In genomic region chr14:64419003-64419402, GRCh38 we compare ENCODE assay signal across 28 cellular contexts. TPM values are rescaled to one million over a fixed set of nuclear protein-coding genes. Genes with fewer than 3 reads are reported as not detected.
DNase-seq lines count a peak whose midpoint lies in the region; ATAC-seq, FAIRE-seq and TF ChIP-seq lines count a peak whose summit lies in the region.
"Had no signal": no experiment of that assay in that cellular context is flagged by ENCODE, and none has a peak within 500 bp of the region (broad histone marks: within the 10 kb centered on the region; RNA-seq: fewer than 3 reads in every experiment).

No MANE protein-coding gene starts in this region.

- no peaks in the 10 kb centered on the region for H3K79me2 ChIP-seq in astrocyte (ENCODE audit: insufficient read depth, low read length)
- H3K79me2 ChIP-seq in osteoblast (ENCODE audit: insufficient read depth, low read length): no peaks in the 10 kb centered on the region

- H3K4me1 Mint-ChIP-seq in activated CD8-positive, alpha-beta memory T cell treated with anti-CD3 and anti-CD28 coated beads, Interleukin-2, amount 10 ng/mL, durations not matched to agents 7 days and 5 days: peaks cover 38% of the 10 kb centered on the region
- H3K4me1 Mint-ChIP-seq in astrocyte (ENCODE audit: low read depth, unreplicated experiment): peaks cover 45% of the 10 kb centered on the region
- H3K4me1 Mint-ChIP-seq in activated CD4-positive, alpha-beta memory T cell treated with anti-CD3 and anti-CD28 coated beads, Interleukin-2, amount 10 ng/mL, durations not matched to agents 7 days and 5 days: peaks cover 41% of the 10 kb centered on the region
- H3K4me1 Mint-ChIP-seq: H9 had no signal

- 90 to 95% methylated on average over 6 to 7 of the region's 7 CpGs for WGBS in mesodermal cell (ENCODE audit: insufficient coverage in 2 of 2), 2 experiments

- TF ChIP-seq CTCF in astrocyte (IDR thresholded peaks at IDR 0.05; ENCODE audit: insufficient read depth, low read depth, low read length) (no peak), osteoblast (IDR thresholded peaks at IDR 0.05; ENCODE audit: extremely low read depth, low read depth, low read length) (no peak)

- no peaks in the 10 kb centered on the region for H3K9me3 Mint-ChIP-seq in activated CD8-positive, alpha-beta memory T cell treated with anti-CD3 and anti-CD28 coated beads, Interleukin-2, amount 10 ng/mL, durations not matched to agents 7 days and 5 days (ENCODE audit: low read depth)
- H3K9me3 Mint-ChIP-seq in astrocyte (ENCODE audit: unreplicated experiment): no peaks in the 10 kb centered on the region
- no peaks in the 10 kb centered on the region for H3K9me3 Mint-ChIP-seq in activated CD4-positive, alpha-beta memory T cell treated with anti-CD3 and anti-CD28 coated beads, Interleukin-2, amount 10 ng/mL, durations not matched to agents 7 days and 5 days
- H3K9me3 Mint-ChIP-seq: CD4-positive, alpha-beta T cell; H9 had no signal

- no peak for FAIRE-seq in astrocyte (lab: Jason Lieb, UNC)
- FAIRE-seq: D721Med, GM18507, K562 had no signal

- no peak for DNase-seq in activated CD8-positive, alpha-beta memory T cell treated with anti-CD3 and anti-CD28 coated beads, Interleukin-2, amount 10 ng/mL, durations not matched to agents 7 days and 5 days
- no peak for DNase-seq in activated CD8-positive, alpha-beta memory T cell treated with anti-CD3 and anti-CD28 coated beads, Interleukin-2, amount 50 U/mL, for 48 hours
- no peak for DNase-seq in astrocyte (ENCODE audit: low read depth)
- no peak for DNase-seq in H4 (ENCODE audit: low spot score)
- no peak for DNase-seq in activated CD4-positive, alpha-beta memory T cell treated with anti-CD3 and anti-CD28 coated beads, Interleukin-2, amount 10 ng/mL, durations not matched to agents 7 days and 5 days
- DNase-seq in osteoblast (ENCODE audit: insufficient read length, low spot score, missing footprints): no peak
- DNase-seq: 8988T; ACHN; CD4-positive, alpha-beta T cell; H9; Kasumi-1; NCI-H1105 treated with DMSO at 0.1 percent for 48 hours; NCI-H146; NCI-H1930; NCI-H2107; NCI-H446; NCI-H524 treated with DMSO at 0.1 percent for 48 hours; NCI-H82; NK-92 treated with Interleukin-12 subunit alpha and Interleukin-12 subunit beta, amount 100 ng/mL, for 24 hours; PC-9; Right ventricle myocardium superior had no signal

- peaks cover 70% of the 10 kb centered on the region for H3K36me3 Mint-ChIP-seq in activated CD8-positive, alpha-beta memory T cell treated with anti-CD3 and anti-CD28 coated beads, Interleukin-2, amount 10 ng/mL, durations not matched to agents 7 days and 5 days
- peaks cover 22% of the 10 kb centered on the region for H3K36me3 Mint-ChIP-seq in astrocyte (ENCODE audit: low read depth, unreplicated experiment)
- H3K36me3 Mint-ChIP-seq in activated CD4-positive, alpha-beta memory T cell treated with anti-CD3 and anti-CD28 coated beads, Interleukin-2, amount 10 ng/mL, durations not matched to agents 7 days and 5 days (ENCODE audit: low read depth): peaks cover 70% of the 10 kb centered on the region

- peaks cover 85% of the 10 kb centered on the region for H3K36me3 ChIP-seq in HUES6 (ENCODE audit: control insufficient read depth, insufficient read depth, low read length)
- H3K36me3 ChIP-seq in astrocyte (ENCODE audit: insufficient read depth, low read length): peaks cover 22% of the 10 kb centered on the region
- H3K36me3 ChIP-seq in mesodermal cell (ENCODE audit: control insufficient read depth, insufficient read depth, low read length): peaks cover 82% of the 10 kb centered on the region
- H3K36me3 ChIP-seq in osteoblast (ENCODE audit: insufficient read depth, low read length): peaks cover 44% of the 10 kb centered on the region

- H2AFZ ChIP-seq in astrocyte (ENCODE audit: low read depth, low read length) (no peak overlapping the region), osteoblast (ENCODE audit: low read length) (no peak overlapping the region)
- H2AFZ ChIP-seq: PC-9 had no signal

- no peak overlapping the region for H3K9ac ChIP-seq in HUES6 (ENCODE audit: low read length)
- no peak overlapping the region for H3K9ac ChIP-seq in astrocyte (ENCODE audit: low read length)
- H3K9ac ChIP-seq: BLaER1 had no signal

- H4K20me1 ChIP-seq in astrocyte (ENCODE audit: insufficient read depth, low read length): no peaks in the 10 kb centered on the region
- H4K20me1 ChIP-seq in osteoblast (ENCODE audit: insufficient read depth, low read length): no peaks in the 10 kb centered on the region
- H4K20me1 ChIP-seq: BLaER1 had no signal

- H3K27me3 ChIP-seq in HUES6 (ENCODE audit: control insufficient read depth, insufficient read depth, low read length) (no peaks in the 10 kb centered on the region), astrocyte (ENCODE audit: insufficient read depth, low read length) (no peaks in the 10 kb centered on the region), osteoblast (ENCODE audit: insufficient read depth, low read length) (no peaks in the 10 kb centered on the region)
- H3K27me3 ChIP-seq: BLaER1, SJSA1 had no signal

- CTCF ChIA-PET in activated CD8-positive, alpha-beta memory T cell treated with anti-CD3 and anti-CD28 coated beads, Interleukin-2, amount 10 ng/mL, durations not matched to agents 7 days and 5 days (lab: Charles Lee): interaction anchor here (0.8 to 1.9 kb wide), 4 partner anchors 11 to 648 kb away, joined by 3 to 6 read pairs (median 4); no protein-coding TSS in a partner anchor
- CTCF ChIA-PET in activated CD4-positive, alpha-beta memory T cell treated with anti-CD3 and anti-CD28 coated beads, Interleukin-2, amount 10 ng/mL, durations not matched to agents 7 days and 5 days (lab: Charles Lee): interaction anchor here (7.1 kb wide), 1 partner anchor 11 kb away, joined by 62 read pairs; no protein-coding TSS in a partner anchor

- H3K4me3 Mint-ChIP-seq in activated CD8-positive, alpha-beta memory T cell treated with anti-CD3 and anti-CD28 coated beads, Interleukin-2, amount 10 ng/mL, durations not matched to agents 7 days and 5 days: no peak overlapping the region
- no peak overlapping the region for H3K4me3 Mint-ChIP-seq in astrocyte (ENCODE audit: unreplicated experiment)
- H3K4me3 Mint-ChIP-seq in activated CD4-positive, alpha-beta memory T cell treated with anti-CD3 and anti-CD28 coated beads, Interleukin-2, amount 10 ng/mL, durations not matched to agents 7 days and 5 days: no peak overlapping the region
- H3K4me3 Mint-ChIP-seq: CD4-positive, alpha-beta T cell; H9 had no signal

- H3K27me3 Mint-ChIP-seq in activated CD8-positive, alpha-beta memory T cell treated with anti-CD3 and anti-CD28 coated beads, Interleukin-2, amount 10 ng/mL, durations not matched to agents 7 days and 5 days: no peaks in the 10 kb centered on the region
- H3K27me3 Mint-ChIP-seq in astrocyte (ENCODE audit: low read depth, unreplicated experiment): no peaks in the 10 kb centered on the region
- H3K27me3 Mint-ChIP-seq in activated CD4-positive, alpha-beta memory T cell treated with anti-CD3 and anti-CD28 coated beads, Interleukin-2, amount 10 ng/mL, durations not matched to agents 7 days and 5 days: no peaks in the 10 kb centered on the region
- H3K27me3 Mint-ChIP-seq: CD4-positive, alpha-beta T cell had no signal

- H3K27ac ChIP-seq in HUES6 (ENCODE audit: low read depth, low read length) (0 out of 2 replicates have a peak overlapping the region, but pooled peaks have one; percentile 38), astrocyte (ENCODE audit: low read depth, low read length) (no peak overlapping the region), mesodermal cell (ENCODE audit: low read depth, low read length, severe bottlenecking) (peak overlapping the region; percentile 0), osteoblast (ENCODE audit: low read depth, low read length) (no peak overlapping the region)
- H3K27ac ChIP-seq: BLaER1, SJSA1 had no signal

- peak overlapping the region; percentile 22 for H3K27ac Mint-ChIP-seq in activated CD8-positive, alpha-beta memory T cell treated with anti-CD3 and anti-CD28 coated beads, Interleukin-2, amount 10 ng/mL, durations not matched to agents 7 days and 5 days
- peak overlapping the region; percentile 47 for H3K27ac Mint-ChIP-seq in astrocyte (ENCODE audit: unreplicated experiment)
- H3K27ac Mint-ChIP-seq in activated CD4-positive, alpha-beta memory T cell treated with anti-CD3 and anti-CD28 coated beads, Interleukin-2, amount 10 ng/mL, durations not matched to agents 7 days and 5 days: no peak overlapping the region
- H3K27ac Mint-ChIP-seq: CD4-positive, alpha-beta T cell; H9 had no signal

- H3K4me3 ChIP-seq in HUES6 (ENCODE audit: low read depth, low read length): no peak overlapping the region
- H3K4me3 ChIP-seq in astrocyte (ENCODE audit: insufficient read depth, low read depth, low read length): no peak overlapping the region
- H3K4me3 ChIP-seq in mesodermal cell (ENCODE audit: extremely low read depth, insufficient read depth, low read length, poor library complexity, severe bottlenecking): no peak overlapping the region
- no peak overlapping the region for H3K4me3 ChIP-seq in osteoblast (ENCODE audit: insufficient read depth, low read length)
- H3K4me3 ChIP-seq: BLaER1, K562, PC-9, SJSA1 had no signal

- no peak for ATAC-seq in activated CD8-positive, alpha-beta memory T cell treated with anti-CD3 and anti-CD28 coated beads, Interleukin-2, amount 10 ng/mL, durations not matched to agents 7 days and 5 days
- ATAC-seq: K562 had no signal

- H3K4me2 ChIP-seq in astrocyte (ENCODE audit: low read length) (no peak overlapping the region), osteoblast (ENCODE audit: insufficient read depth, low read length) (no peak overlapping the region)
- H3K4me2 ChIP-seq: BLaER1, PC-9 had no signal

- POLR2A ChIA-PET in activated CD4-positive, alpha-beta memory T cell treated with anti-CD3 and anti-CD28 coated beads, Interleukin-2, amount 10 ng/mL, durations not matched to agents 7 days and 5 days (lab: Charles Lee): no interaction called here

- no peaks in the 10 kb centered on the region for H3K4me1 ChIP-seq in HUES6 (ENCODE audit: control insufficient read depth, insufficient read depth, low read length)
- H3K4me1 ChIP-seq in astrocyte (ENCODE audit: insufficient read depth, low read length): peaks cover 28% of the 10 kb centered on the region
- H3K4me1 ChIP-seq in mesodermal cell (ENCODE audit: control insufficient read depth, insufficient read depth, low read length, poor library complexity, severe bottlenecking): peaks cover 9% of the 10 kb centered on the region
- H3K4me1 ChIP-seq in osteoblast (ENCODE audit: insufficient read depth, low read length): peaks cover 28% of the 10 kb centered on the region
- H3K4me1 ChIP-seq: BLaER1 had no signal

- H3K9me3 ChIP-seq in HUES6 (ENCODE audit: control insufficient read depth, insufficient read depth, low read depth, low read length): no peaks in the 10 kb centered on the region
- H3K9me3 ChIP-seq in astrocyte (ENCODE audit: insufficient read depth, low read depth, low read length): no peaks in the 10 kb centered on the region
- no peaks in the 10 kb centered on the region for H3K9me3 ChIP-seq in mesodermal cell (ENCODE audit: control insufficient read depth, low read length)
- H3K9me3 ChIP-seq in osteoblast (ENCODE audit: low read depth, low read length): no peaks in the 10 kb centered on the region
- H3K9me3 ChIP-seq: BLaER1, SJSA1 had no signal

RNA-seq across cellular contexts. Expression of gene MTHFD1, which starts 30.9 kb away (rescaled TPM):
- total RNA-seq in activated CD8-positive, alpha-beta memory T cell treated with anti-CD3 and anti-CD28 coated beads, Interleukin-2, amount 10 ng/mL, durations not matched to agents 7 days and 5 days: 100 to 1,000 TPM; 223 to 316 TPM
- total RNA-seq in astrocyte (51.3 and 56.9 TPM in 2 replicates), osteoblast (28.2 and 33.6 TPM in 2 replicates)
- 52.3 TPM for polyA plus RNA-seq in mesodermal cell (2013, experiment 1 of 2)
- 52.0 TPM for polyA plus RNA-seq in mesodermal cell (2013, experiment 2 of 2)
- total RNA-seq in H4 (2014; rRNA removed; shearing (Covaris generic)): 38.0 and 57.8 TPM in 2 replicates
- 100 to 1,000 TPM; 142 to 147 TPM for total RNA-seq in activated CD4-positive, alpha-beta memory T cell treated with anti-CD3 and anti-CD28 coated beads, Interleukin-2, amount 10 ng/mL, durations not matched to agents 7 days and 5 days

RNA-seq across cellular contexts. Expression of gene AKAP5, which starts 46.3 kb away (rescaled TPM):
- 10 to 100 TPM in 1 of 2 experiments, 1 to 10 TPM in 1; 8.8 to 23.2 TPM for total RNA-seq in activated CD8-positive, alpha-beta memory T cell treated with anti-CD3 and anti-CD28 coated beads, Interleukin-2, amount 10 ng/mL, durations not matched to agents 7 days and 5 days
- total RNA-seq in astrocyte: 2.9 and 3.1 TPM in 2 replicates
- 2.1 TPM for polyA plus RNA-seq in mesodermal cell (2013, experiment 1 of 2)
- polyA plus RNA-seq in mesodermal cell (2013, experiment 2 of 2): 2.9 TPM
- 0.81 and 1.5 TPM in 2 replicates for total RNA-seq in H4 (2014; rRNA removed; shearing (Covaris generic))
- under 1 TPM; 0.88 TPM for total RNA-seq in activated CD4-positive, alpha-beta memory T cell treated with anti-CD3 and anti-CD28 coated beads, Interleukin-2, amount 10 ng/mL, durations not matched to agents 7 days and 5 days
- total RNA-seq in osteoblast: 0.59 and 1.1 TPM in 2 replicates

Comparison
In these comparisons a context has a peak if more than half of its experiments do, and no peak if none do; other contexts are left out.
1. H3K27ac ChIP-seq: peak in HUES6 (single experiment) and mesodermal cell (single experiment); none in astrocyte (single experiment) and osteoblast (single experiment).